ENCODE assay signal across 11 cellular contexts in the genomic region with DNA sequence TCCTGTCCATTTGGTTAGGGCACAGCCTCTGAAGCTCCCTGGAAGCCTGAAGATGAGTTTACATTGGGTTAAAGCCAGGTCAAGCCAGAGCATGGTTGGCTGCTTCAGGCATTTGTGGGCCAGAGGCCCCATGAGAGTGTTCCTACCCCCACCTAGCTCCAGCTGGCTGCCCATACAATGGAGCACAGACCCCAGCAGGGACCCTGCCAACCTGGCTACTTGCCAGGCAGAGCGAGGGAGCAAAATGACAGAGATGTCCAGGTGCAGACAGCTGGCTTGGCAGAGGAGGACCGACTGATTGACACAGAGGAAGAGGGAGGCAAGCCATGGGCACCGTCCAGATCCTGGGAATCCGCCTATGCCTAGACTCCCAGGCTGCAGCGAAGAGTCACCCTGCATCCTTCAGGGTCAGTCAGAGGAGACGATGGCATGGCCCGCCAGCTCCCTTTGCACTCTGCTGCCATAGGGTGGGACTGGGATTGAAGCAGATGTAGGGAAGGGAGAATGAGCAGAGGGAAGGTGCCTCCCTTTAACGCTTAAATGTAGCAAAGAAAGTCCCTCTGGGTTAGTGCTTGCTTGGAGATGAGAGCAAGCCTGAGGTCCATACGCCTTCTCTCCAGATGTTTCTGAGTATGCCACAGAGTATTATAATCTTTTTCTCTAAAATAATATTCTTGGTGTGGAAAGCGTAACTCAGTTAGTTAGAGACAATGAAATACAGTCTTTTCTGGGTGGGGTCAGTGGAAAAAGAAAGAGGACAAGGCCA.
DNase-seq lines count a peak whose midpoint lies in the region; TF ChIP-seq lines count a peak whose summit lies in the region.
"Had no signal": no experiment of that assay in that cellular context is flagged by ENCODE, and none has a peak within 500 bp of the region (broad histone marks: within the 10 kb centered on the region; RNA-seq: fewer than 3 reads in every experiment).

No MANE protein-coding gene starts in this region.

- H2AFZ ChIP-seq in Karpas-422 (ENCODE audit: low read length) = no peak overlapping the region

- H3K9me3 Mint-ChIP-seq in osteocyte (ENCODE audit: unreplicated experiment) = no peaks in the 10 kb centered on the region

- H3K4me1 Mint-ChIP-seq in osteocyte (ENCODE audit: unreplicated experiment) = peaks cover 39% of the 10 kb centered on the region

- POLR2A ChIA-PET in HEK293 (lab: Yijun Ruan, JAX) = no interaction called here

- no peaks in the 10 kb centered on the region for H4K20me1 ChIP-seq in Karpas-422 (ENCODE audit: insufficient read depth, low read depth, low read length)

- H3K9me3 ChIP-seq in HEK293 (ENCODE audit: control insufficient read depth, insufficient read depth, low read depth, low read length) (no peaks in the 10 kb centered on the region), Karpas-422 (ENCODE audit: low read length) (no peaks in the 10 kb centered on the region)
- H3K9me3 ChIP-seq: vagina had no signal

- H3K4me1 ChIP-seq in HEK293 (ENCODE audit: control insufficient read depth, insufficient read depth, low read length) (no peaks in the 10 kb centered on the region; the same call in none of the 2 replicates), Karpas-422 (ENCODE audit: low read length) (peaks cover 6% of the 10 kb centered on the region)
- H3K4me1 ChIP-seq: vagina had no signal

- CTCF ChIA-PET in HEK293 (lab: Yijun Ruan, JAX) = interaction anchor here (0.6 to 0.8 kb wide), 3 partner anchors 16 to 77 kb away, joined by 3 to 6 read pairs (median 4); no protein-coding TSS in a partner anchor

- no peaks in the 10 kb centered on the region for H3K79me2 ChIP-seq in Karpas-422 (ENCODE audit: low read length)

- no peak for TF ChIP-seq CTCF in HEK293 (tag by site-specific recombination; IDR thresholded peaks at IDR 0.05)
- TF ChIP-seq CTCF in epithelial cell of proximal tubule (conservative IDR thresholded peaks at IDR 0.05; ENCODE audit: low read depth, low read length) = no peak
- TF ChIP-seq CTCF in osteocyte (IDR thresholded peaks at IDR 0.05) = no peak

- DNase-seq in NCI-H226 (peak; percentile 32), epithelial cell of proximal tubule (ENCODE audit: low read depth) (peak; percentile 41), osteocyte (ENCODE audit: extremely low spot score, unreplicated experiment) (no peak), germinal center (ENCODE audit: low spot score) (no peak), Karpas-422 (no peak)
- no peak for DNase-seq in effector CD8-positive, alpha-beta T cell (lab: John Stamatoyannopoulos, UW)
- DNase-seq in stimulated activated CD4-positive, alpha-beta T cell treated with anti-CD3 and anti-CD28 coated beads, Interleukin-4, amount 100 ng/mL, for 1 hour = no peak
- DNase-seq: activated CD4-positive, alpha-beta T cell treated with anti-CD3 and anti-CD28 coated beads for 1 hour had no signal

- no peak overlapping the region for H3K27ac ChIP-seq in HEK293 (ENCODE audit: extremely low read depth, low read depth, low read length)
- H3K27ac ChIP-seq in Karpas-422 (ENCODE audit: low read length) = no peak overlapping the region
- H3K27ac ChIP-seq: KMS-11, vagina had no signal

- H3K27me3 ChIP-seq in Karpas-422 (ENCODE audit: low read length) = no peaks in the 10 kb centered on the region
- H3K27me3 ChIP-seq: vagina had no signal

- no peak overlapping the region for H3K4me3 ChIP-seq in HEK293 (ENCODE audit: low read depth, low read length)
- no peak overlapping the region for H3K4me3 ChIP-seq in epithelial cell of proximal tubule (ENCODE audit: low read depth, low read length)
- no peak overlapping the region for H3K4me3 ChIP-seq in Karpas-422 (ENCODE audit: low read length)
- H3K4me3 ChIP-seq: vagina had no signal

- H3K27ac Mint-ChIP-seq in osteocyte (ENCODE audit: unreplicated experiment) = peak overlapping the region; percentile 67

- no peaks in the 10 kb centered on the region for H3K9me2 ChIP-seq in Karpas-422 (replicated peaks; ENCODE audit: insufficient read depth, low read length)

- no peak overlapping the region for H3K4me2 ChIP-seq in Karpas-422 (ENCODE audit: low read depth, low read length, poor library complexity, severe bottlenecking)
- H3K4me2 ChIP-seq: KMS-11 had no signal

- no peaks in the 10 kb centered on the region for H3K36me3 ChIP-seq in HEK293 (ENCODE audit: control insufficient read depth in 2 of 2, insufficient read depth in 1 of 2, low read length in 2 of 2)
- no peaks in the 10 kb centered on the region for H3K36me3 ChIP-seq in Karpas-422 (ENCODE audit: insufficient read depth, low read length)
- H3K36me3 ChIP-seq: vagina had no signal

- no peaks in the 10 kb centered on the region for H3K27me3 Mint-ChIP-seq in osteocyte (ENCODE audit: unreplicated experiment)

- no peak overlapping the region for H3K9ac ChIP-seq in Karpas-422 (ENCODE audit: low read length)
- H3K9ac ChIP-seq: KMS-11 had no signal

- H3K4me3 Mint-ChIP-seq in osteocyte (ENCODE audit: unreplicated experiment) = peak overlapping the region; percentile 1

- no peaks in the 10 kb centered on the region for H3K36me3 Mint-ChIP-seq in osteocyte (ENCODE audit: unreplicated experiment)

TF ChIP-seq in HEK293, 187 proteins besides CTCF, POLR2A, EP300 and RAD21:
- TF ChIP-seq ZNF843 (tag by site-specific recombination; IDR thresholded peaks at IDR 0.05) (no peak), ZNF600 (tag by site-specific recombination; IDR thresholded peaks at IDR 0.05) (no peak), ZIC2 (tag by site-specific recombination; IDR thresholded peaks at IDR 0.05) (peak; percentile 69), ZNF558 (tag by site-specific recombination; IDR thresholded peaks at IDR 0.05) (no peak), RBAK (tag by site-specific recombination; IDR thresholded peaks at IDR 0.05) (no peak), REPIN1 (tag by site-specific recombination; IDR thresholded peaks at IDR 0.05; ENCODE audit: low read depth) (no peak), GLIS1 (tag by site-specific recombination; IDR thresholded peaks at IDR 0.05) (peak; percentile 68), TCF7L2 (IDR thresholded peaks at IDR 0.05; ENCODE audit: borderline replicate concordance, low read depth, low read length) (no peak), PRDM1 (tag by site-specific recombination; IDR thresholded peaks at IDR 0.05) (no peak), ZSCAN30 (tag by site-specific recombination; IDR thresholded peaks at IDR 0.05) (no peak), ZNF654 (tag by site-specific recombination; IDR thresholded peaks at IDR 0.05; ENCODE audit: low read depth) (no peak), ZNF391 (tag by site-specific recombination; IDR thresholded peaks at IDR 0.05; ENCODE audit: borderline replicate concordance, low read depth) (no peak), GFI1B (tag by site-specific recombination; IDR thresholded peaks at IDR 0.05) (no peak)
- TF ChIP-seq, protein P1, sequence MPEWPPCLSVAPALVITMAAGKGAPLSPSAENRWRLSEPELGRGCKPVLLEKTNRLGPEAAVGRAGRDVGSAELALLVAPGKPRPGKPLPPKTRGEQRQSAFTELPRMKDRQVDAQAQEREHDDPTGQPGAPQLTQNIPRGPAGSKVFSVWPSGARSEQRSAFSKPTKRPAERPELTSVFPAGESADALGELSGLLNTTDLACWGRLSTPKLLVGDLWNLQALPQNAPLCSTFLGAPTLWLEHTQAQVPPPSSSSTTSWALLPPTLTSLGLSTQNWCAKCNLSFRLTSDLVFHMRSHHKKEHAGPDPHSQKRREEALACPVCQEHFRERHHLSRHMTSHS (tag by site-specific recombination; IDR thresholded peaks at IDR 0.05) = no peak
- TF ChIP-seq, protein P2, sequence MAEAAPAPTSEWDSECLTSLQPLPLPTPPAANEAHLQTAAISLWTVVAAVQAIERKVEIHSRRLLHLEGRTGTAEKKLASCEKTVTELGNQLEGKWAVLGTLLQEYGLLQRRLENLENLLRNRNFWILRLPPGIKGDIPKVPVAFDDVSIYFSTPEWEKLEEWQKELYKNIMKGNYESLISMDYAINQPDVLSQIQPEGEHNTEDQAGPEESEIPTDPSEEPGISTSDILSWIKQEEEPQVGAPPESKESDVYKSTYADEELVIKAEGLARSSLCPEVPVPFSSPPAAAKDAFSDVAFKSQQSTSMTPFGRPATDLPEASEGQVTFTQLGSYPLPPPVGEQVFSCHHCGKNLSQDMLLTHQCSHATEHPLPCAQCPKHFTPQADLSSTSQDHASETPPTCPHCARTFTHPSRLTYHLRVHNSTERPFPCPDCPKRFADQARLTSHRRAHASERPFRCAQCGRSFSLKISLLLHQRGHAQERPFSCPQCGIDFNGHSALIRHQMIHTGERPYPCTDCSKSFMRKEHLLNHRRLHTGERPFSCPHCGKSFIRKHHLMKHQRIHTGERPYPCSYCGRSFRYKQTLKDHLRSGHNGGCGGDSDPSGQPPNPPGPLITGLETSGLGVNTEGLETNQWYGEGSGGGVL (tag by site-specific recombination; IDR thresholded peaks at IDR 0.05) = peak; percentile 14; the same call in 1 of the 2 replicates
TF ChIP-seq in HEK293: peak in this region for 3.

Comparison
In these comparisons a context has a peak if more than half of its experiments do, and no peak if none do; other contexts are left out.
1. DNase-seq: peak in NCI-H226 (single experiment) and epithelial cell of proximal tubule (single experiment); none in osteocyte (single experiment), effector CD8-positive, alpha-beta T cell (single experiment), germinal center (single experiment), stimulated activated CD4-positive, alpha-beta T cell treated with anti-CD3 and anti-CD28 coated beads, Interleukin-4, amount 100 ng/mL, for 1 hour (single experiment) and Karpas-422 (single experiment).